1 cellular context compared by ENCODE assay signal in the genomic region with DNA sequence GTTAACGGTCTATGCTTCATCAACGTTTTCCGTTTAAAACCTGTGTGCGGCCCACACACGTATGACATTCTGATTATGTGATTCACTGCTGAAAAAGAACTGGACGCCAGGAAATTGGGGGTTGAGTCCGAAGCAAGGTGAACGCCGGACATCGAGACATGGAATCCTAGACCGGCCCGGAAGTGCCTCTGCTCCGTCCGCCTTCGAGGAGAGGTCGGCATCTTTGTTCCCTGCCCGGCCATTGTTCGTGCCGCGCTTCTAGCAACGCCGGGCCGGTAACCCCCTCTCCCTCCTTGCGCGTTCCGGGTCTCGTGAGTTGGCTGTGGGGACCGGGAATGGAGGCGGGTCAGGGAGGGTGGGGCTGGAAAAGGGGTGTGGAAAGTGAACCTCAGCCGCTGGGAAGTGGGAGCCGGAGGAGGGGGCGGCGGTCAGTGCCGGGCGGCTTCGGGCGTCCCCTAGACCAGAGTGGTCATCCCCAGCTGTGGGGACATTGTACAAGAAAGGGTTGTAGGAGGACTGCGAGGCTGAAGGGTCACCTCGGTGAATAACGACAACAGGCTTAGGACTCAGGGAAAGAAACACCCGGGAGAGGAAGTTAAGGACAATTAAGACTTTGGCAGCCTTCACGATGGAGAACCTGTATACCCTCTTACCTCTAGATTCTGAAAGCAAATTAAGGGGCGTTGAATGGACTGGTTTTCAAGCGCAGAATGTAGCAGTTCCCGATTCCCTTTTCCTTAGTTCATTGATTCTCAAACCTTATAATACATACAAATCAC.
TF ChIP-seq lines count a peak whose summit lies in the region.

Gene ZSCAN9, plus strand, starts transcription at position 220 of the 779 bp plus-strand sequence. CDS start 1,810 bp downstream, outside the sequence.

TF ChIP-seq in GM12878, 131 proteins besides CTCF, POLR2A, EP300 and RAD21 (continued from another document):
- TF ChIP-seq BCLAF1 (IDR thresholded peaks at IDR 0.05) (no peak), NFYA (IDR thresholded peaks at IDR 0.05; ENCODE audit: borderline replicate concordance, low read depth, low read length) (no peak), CBX3 (IDR thresholded peaks at IDR 0.05; ENCODE audit: borderline replicate concordance, low read depth) (no peak), LARP7 (IDR thresholded peaks at IDR 0.05) (peak; percentile 72; the same call in 1 of the 2 replicates), RFX5 (IDR thresholded peaks at IDR 0.05; ENCODE audit: low read depth, low read length) (no peak), SIN3A (IDR thresholded peaks at IDR 0.05; ENCODE audit: low read depth, low read length) (peak; percentile 92), NR2C1 (IDR thresholded peaks at IDR 0.05) (peak; percentile 77), RB1 (IDR thresholded peaks at IDR 0.05; ENCODE audit: borderline replicate concordance) (peak; percentile 56; the same call in 1 of the 2 replicates), JUNB (IDR thresholded peaks at IDR 0.05) (no peak), FOXK2 (IDR thresholded peaks at IDR 0.05) (no peak), DPF2 (IDR thresholded peaks at IDR 0.05) (0 out of 2 replicates have a peak, but pooled peaks have one; percentile 44), HCFC1 (IDR thresholded peaks at IDR 0.05; ENCODE audit: low read length) (peak; percentile 87), GABPA (IDR thresholded peaks at IDR 0.05; ENCODE audit: low read depth) (peak; percentile 98), ZNF24 (IDR thresholded peaks at IDR 0.05) (peak; percentile 75; the same call in 1 of the 2 replicates), CUX1 (IDR thresholded peaks at IDR 0.05; ENCODE audit: insufficient replicate concordance, low read depth, low read length) (no peak), CHD1 (IDR thresholded peaks at IDR 0.05; ENCODE audit: low read depth, low read length) (0 out of 2 replicates have a peak, but pooled peaks have one; percentile 52), CHD4 (IDR thresholded peaks at IDR 0.05) (no peak), POLR2AphosphoS2 (IDR thresholded peaks at IDR 0.05; ENCODE audit: low read depth, low read length) (peak; percentile 57; the same call in 1 of the 2 replicates)
- TF ChIP-seq, protein P1, sequence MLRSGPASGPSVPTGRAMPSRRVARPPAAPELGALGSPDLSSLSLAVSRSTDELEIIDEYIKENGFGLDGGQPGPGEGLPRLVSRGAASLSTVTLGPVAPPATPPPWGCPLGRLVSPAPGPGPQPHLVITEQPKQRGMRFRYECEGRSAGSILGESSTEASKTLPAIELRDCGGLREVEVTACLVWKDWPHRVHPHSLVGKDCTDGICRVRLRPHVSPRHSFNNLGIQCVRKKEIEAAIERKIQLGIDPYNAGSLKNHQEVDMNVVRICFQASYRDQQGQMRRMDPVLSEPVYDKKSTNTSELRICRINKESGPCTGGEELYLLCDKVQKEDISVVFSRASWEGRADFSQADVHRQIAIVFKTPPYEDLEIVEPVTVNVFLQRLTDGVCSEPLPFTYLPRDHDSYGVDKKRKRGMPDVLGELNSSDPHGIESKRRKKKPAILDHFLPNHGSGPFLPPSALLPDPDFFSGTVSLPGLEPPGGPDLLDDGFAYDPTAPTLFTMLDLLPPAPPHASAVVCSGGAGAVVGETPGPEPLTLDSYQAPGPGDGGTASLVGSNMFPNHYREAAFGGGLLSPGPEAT (IDR thresholded peaks at IDR 0.05; ENCODE audit: low read depth), result peak; percentile 84
- TF ChIP-seq, protein P2, sequence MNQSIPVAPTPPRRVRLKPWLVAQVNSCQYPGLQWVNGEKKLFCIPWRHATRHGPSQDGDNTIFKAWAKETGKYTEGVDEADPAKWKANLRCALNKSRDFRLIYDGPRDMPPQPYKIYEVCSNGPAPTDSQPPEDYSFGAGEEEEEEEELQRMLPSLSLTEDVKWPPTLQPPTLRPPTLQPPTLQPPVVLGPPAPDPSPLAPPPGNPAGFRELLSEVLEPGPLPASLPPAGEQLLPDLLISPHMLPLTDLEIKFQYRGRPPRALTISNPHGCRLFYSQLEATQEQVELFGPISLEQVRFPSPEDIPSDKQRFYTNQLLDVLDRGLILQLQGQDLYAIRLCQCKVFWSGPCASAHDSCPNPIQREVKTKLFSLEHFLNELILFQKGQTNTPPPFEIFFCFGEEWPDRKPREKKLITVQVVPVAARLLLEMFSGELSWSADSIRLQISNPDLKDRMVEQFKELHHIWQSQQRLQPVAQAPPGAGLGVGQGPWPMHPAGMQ (IDR thresholded peaks at IDR 0.05; ENCODE audit: borderline replicate concordance), result no peak
- TF ChIP-seq, protein P3, sequence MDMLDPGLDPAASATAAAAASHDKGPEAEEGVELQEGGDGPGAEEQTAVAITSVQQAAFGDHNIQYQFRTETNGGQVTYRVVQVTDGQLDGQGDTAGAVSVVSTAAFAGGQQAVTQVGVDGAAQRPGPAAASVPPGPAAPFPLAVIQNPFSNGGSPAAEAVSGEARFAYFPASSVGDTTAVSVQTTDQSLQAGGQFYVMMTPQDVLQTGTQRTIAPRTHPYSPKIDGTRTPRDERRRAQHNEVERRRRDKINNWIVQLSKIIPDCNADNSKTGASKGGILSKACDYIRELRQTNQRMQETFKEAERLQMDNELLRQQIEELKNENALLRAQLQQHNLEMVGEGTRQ (IDR thresholded peaks at IDR 0.05; ENCODE audit: borderline replicate concordance, low read depth, low read length), result no peak
